ENCODE assay signal across 11 cellular contexts in genomic region chr11:21514298-21514697, GRCh38.
DNase-seq lines count a peak whose midpoint lies in the region; ATAC-seq lines count a peak whose summit lies in the region.
"Had no signal": no experiment of that assay in that cellular context is flagged by ENCODE, and none has a peak within 500 bp of the region (broad histone marks: within the 10 kb centered on the region; RNA-seq: fewer than 3 reads in every experiment).

No MANE protein-coding gene starts in this region.

- no peak for ATAC-seq in GM21367 (IDR thresholded peaks at IDR 0.05; ENCODE audit: unreplicated experiment)
- no peak for ATAC-seq in GM18909 (IDR thresholded peaks at IDR 0.05; ENCODE audit: poor library complexity, unreplicated experiment)
- ATAC-seq: HCT116, left lung had no signal

- DNase-seq in NCI-H146 (lab: John Stamatoyannopoulos, UW) (peak; percentile 37), NCI-H146 treated with DMSO at 0.1 percent for 48 hours (lab: John Stamatoyannopoulos, UW; ENCODE audit: unreplicated experiment) (no peak), NCI-H1694 treated with DMSO at 0.1 percent for 48 hours (lab: John Stamatoyannopoulos, UW) (peak; percentile 26), astrocyte of the hippocampus (ENCODE audit: low read depth, low spot score) (peak; percentile 7), retina (peak; percentile 9), DMS153 treated with DMSO at 0.1 percent for 48 hours (lab: John Stamatoyannopoulos, UW; ENCODE audit: unreplicated experiment) (no peak)
- DNase-seq: left lung, substantia nigra had no signal

Comparison
In these comparisons a context has a peak if more than half of its experiments do, and no peak if none do; other contexts are left out.
1. DNase-seq: peak in NCI-H146 (single experiment), NCI-H1694 treated with DMSO at 0.1 percent for 48 hours (single experiment), astrocyte of the hippocampus (single experiment) and retina (single experiment); none in NCI-H146 treated with DMSO at 0.1 percent for 48 hours (single experiment) and DMS153 treated with DMSO at 0.1 percent for 48 hours (single experiment).